ENCODE assay signal across 16 cellular contexts in the genomic region with DNA sequence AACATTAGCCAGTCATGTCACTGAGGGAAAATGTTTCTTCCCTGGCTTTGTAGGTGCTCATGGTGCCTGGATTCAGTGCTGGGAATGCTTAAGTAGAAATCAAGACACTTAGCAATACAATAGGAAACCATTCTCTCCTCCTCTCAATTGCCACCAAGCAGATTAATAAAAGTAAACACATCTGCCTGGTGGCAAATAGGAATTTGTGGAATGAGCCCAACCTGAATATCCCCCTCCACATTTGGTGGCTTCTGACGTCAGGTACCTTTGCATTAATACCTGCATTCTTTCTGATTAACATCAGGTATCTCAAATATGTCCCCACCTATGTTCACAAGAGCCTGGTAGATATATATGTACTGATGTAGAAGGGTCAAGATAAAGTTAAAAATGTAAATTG. TPM values are rescaled to one million over a fixed set of nuclear protein-coding genes. Genes with fewer than 3 reads are reported as not detected.
A peak's percentile ranks its signal among the peaks of the same experiment; 100 is the strongest.
DNase-seq lines count a peak whose midpoint lies in the region; ATAC-seq, FAIRE-seq and TF ChIP-seq lines count a peak whose summit lies in the region.
"Had no signal": no experiment of that assay in that cellular context is flagged by ENCODE, and none has a peak within 500 bp of the region (broad histone marks: within the 10 kb centered on the region; RNA-seq: fewer than 3 reads in every experiment).

No MANE protein-coding gene starts in this region.

- BruUV-seq in PC-3 (replicated peaks; lab: Mats Ljungman, UMichigan) = no TSS peak

- no peak for FAIRE-seq in kidney (lab: Jason Lieb, UNC)

- peak overlapping the region; percentile 2; the same call in 1 of the 2 replicates for H3K4me2 ChIP-seq in GM23338
- H3K4me2 ChIP-seq in PC-3 (ENCODE audit: low read length) = no peak overlapping the region
- H3K4me2 ChIP-seq: BLaER1 had no signal

- H3K36me3 ChIP-seq in GM23338 (ENCODE audit: insufficient read depth) (no peaks in the 10 kb centered on the region), PC-3 (ENCODE audit: low read depth, low read length) (no peaks in the 10 kb centered on the region), kidney (ENCODE audit: control insufficient read depth in 1 of 2, insufficient read depth in 2 of 2, low read length in 2 of 2) (peaks cover 4 to 5% of the 10 kb centered on the region in 2 donors)
- H3K36me3 ChIP-seq: BLaER1 had no signal

- no peaks in the 10 kb centered on the region for H3K27me3 ChIP-seq in GM23338 (ENCODE audit: insufficient read depth)
- no peaks in the 10 kb centered on the region for H3K27me3 ChIP-seq in PC-3 (ENCODE audit: low read length)
- H3K27me3 ChIP-seq: BLaER1 had no signal

- POLR2A ChIA-PET in PC-3 (lab: Charles Lee; ENCODE audit: unreplicated experiment) = no interaction called here

- no peaks in the 10 kb centered on the region for H3K9me3 ChIP-seq in PC-3 (ENCODE audit: low read length)
- H3K9me3 ChIP-seq in kidney (ENCODE audit: control insufficient read depth in 1 of 2, low read length in 2 of 2) = no peaks in the 10 kb centered on the region
- H3K9me3 ChIP-seq: BLaER1, Caco-2 had no signal

- no peaks in the 10 kb centered on the region for H3K79me2 ChIP-seq in GM23338 (replicated peaks; ENCODE audit: insufficient read depth)
- no peaks in the 10 kb centered on the region for H3K79me2 ChIP-seq in PC-3 (ENCODE audit: low read length)

- H3F3A ChIP-seq in GM23338 (replicated peaks; ENCODE audit: low read depth) (no peaks in the 10 kb centered on the region), PC-3 (ENCODE audit: low read length, unreplicated experiment) (no peaks in the 10 kb centered on the region)

- H3K27me3 Mint-ChIP-seq in GM23338 (ENCODE audit: insufficient read depth, low read depth, poor library complexity) = no peaks in the 10 kb centered on the region
- no peaks in the 10 kb centered on the region for H3K27me3 Mint-ChIP-seq in type B pancreatic cell
- H3K27me3 Mint-ChIP-seq in activated naive CD8-positive, alpha-beta T cell treated with anti-CD3 and anti-CD28 coated beads, Interleukin-2, amount 50 U/mL, for 24 hours = peaks cover 9% of the 10 kb centered on the region

- H3K36me3 Mint-ChIP-seq in GM23338 (ENCODE audit: low read depth) (peaks cover 5% of the 10 kb centered on the region; the same call in 2 of the 3 replicates), type B pancreatic cell (peaks cover 34% of the 10 kb centered on the region)
- H3K36me3 Mint-ChIP-seq in activated naive CD8-positive, alpha-beta T cell treated with anti-CD3 and anti-CD28 coated beads, Interleukin-2, amount 50 U/mL, for 24 hours (ENCODE audit: low read depth) = no peaks in the 10 kb centered on the region

- TF ChIP-seq CTCF in GM23338 (conservative IDR thresholded peaks at IDR 0.05; ENCODE audit: low read depth in 2 of 2) (no peak), PC-3 (conservative IDR thresholded peaks at IDR 0.05; ENCODE audit: low read depth, low read length) (no peak), type B pancreatic cell (conservative IDR thresholded peaks at IDR 0.05) (no peak), kidney (IDR thresholded peaks at IDR 0.05; ENCODE audit: borderline replicate concordance, extremely low read depth, insufficient read depth) (no peak)

- CTCF ChIA-PET in PC-3 (lab: Charles Lee) = no interaction called here

- ATAC-seq in GM23338 = no peak
- ATAC-seq in PC-3 = no peak
- ATAC-seq in activated naive CD8-positive, alpha-beta T cell treated with anti-CD3 and anti-CD28 coated beads, Interleukin-2, amount 50 U/mL, for 24 hours = no peak

- H4K20me1 ChIP-seq in GM23338 (replicated peaks; ENCODE audit: insufficient read depth) (no peaks in the 10 kb centered on the region), PC-3 (ENCODE audit: low read length) (no peaks in the 10 kb centered on the region)
- H4K20me1 ChIP-seq: BLaER1 had no signal

- H3K4me1 Mint-ChIP-seq in GM23338 (peaks cover 19% of the 10 kb centered on the region), type B pancreatic cell (ENCODE audit: unreplicated experiment) (peaks cover 6% of the 10 kb centered on the region)
- no peaks in the 10 kb centered on the region for H3K4me1 Mint-ChIP-seq in activated naive CD8-positive, alpha-beta T cell treated with anti-CD3 and anti-CD28 coated beads, Interleukin-2, amount 50 U/mL, for 24 hours
- H3K4me1 Mint-ChIP-seq: CD8-positive, alpha-beta memory T cell had no signal

- no peak overlapping the region for H2AFZ ChIP-seq in GM23338
- no peak overlapping the region for H2AFZ ChIP-seq in PC-3 (ENCODE audit: low read length)
- H2AFZ ChIP-seq: GM23248 had no signal

- no peak overlapping the region for H3K4me3 Mint-ChIP-seq in GM23338
- no peak overlapping the region for H3K4me3 Mint-ChIP-seq in type B pancreatic cell
- H3K4me3 Mint-ChIP-seq in activated naive CD8-positive, alpha-beta T cell treated with anti-CD3 and anti-CD28 coated beads, Interleukin-2, amount 50 U/mL, for 24 hours = no peak overlapping the region
- H3K4me3 Mint-ChIP-seq: CD8-positive, alpha-beta memory T cell had no signal

- DNase-seq in GM23338 (ENCODE audit: low spot score) (peak; percentile 18), PC-3 (peak; percentile 47), iPS DF 19.7 (ENCODE audit: low read depth, low spot score) (peak; percentile 7), type B pancreatic cell (ENCODE audit: extremely low spot score, unreplicated experiment) (no peak), kidney (no peak)
- no peak for DNase-seq in activated naive CD8-positive, alpha-beta T cell treated with anti-CD3 and anti-CD28 coated beads, Interleukin-2, amount 50 U/mL, for 24 hours
- DNase-seq in activated naive CD4-positive, alpha-beta T cell (lab: John Stamatoyannopoulos, UW) = no peak
- DNase-seq: 8988T; AML-193; CD8-positive, alpha-beta memory T cell; DMS53; GF-D8; GM23248; H9 had no signal

- H3K9me2 ChIP-seq in GM23338 (ENCODE audit: insufficient read depth) (0 out of 2 replicates have a peak, but pooled peaks cover 6% of the 10 kb centered on the region), PC-3 (replicated peaks; ENCODE audit: low read length) (no peaks in the 10 kb centered on the region)

- H3K4me1 ChIP-seq in GM23338 (ENCODE audit: insufficient read depth) (peaks cover 13% of the 10 kb centered on the region; the same call in 1 of the 2 replicates), PC-3 (ENCODE audit: insufficient read depth, low read length) (peaks cover 13% of the 10 kb centered on the region), kidney (ENCODE audit: control insufficient read depth in 1 of 2, insufficient read depth in 1 of 2, low read depth in 1 of 2, low read length in 2 of 2) (no peaks in the 10 kb centered on the region)
- H3K4me1 ChIP-seq: BLaER1 had no signal

- H3K9me3 Mint-ChIP-seq in GM23338 = no peaks in the 10 kb centered on the region
- H3K9me3 Mint-ChIP-seq in type B pancreatic cell = no peaks in the 10 kb centered on the region
- H3K9me3 Mint-ChIP-seq in activated naive CD8-positive, alpha-beta T cell treated with anti-CD3 and anti-CD28 coated beads, Interleukin-2, amount 50 U/mL, for 24 hours = no peaks in the 10 kb centered on the region
- H3K9me3 Mint-ChIP-seq: H9 had no signal

- intact Hi-C loops in PC-3 (cut with micrococcal nuclease) (no loop called here), kidney (cut with DNase I) (no loop called here)

- H3K27ac Mint-ChIP-seq in GM23338 = no peak overlapping the region
- peak overlapping the region; percentile 67 for H3K27ac Mint-ChIP-seq in type B pancreatic cell
- no peak overlapping the region for H3K27ac Mint-ChIP-seq in activated naive CD8-positive, alpha-beta T cell treated with anti-CD3 and anti-CD28 coated beads, Interleukin-2, amount 50 U/mL, for 24 hours
- H3K27ac Mint-ChIP-seq: CD8-positive, alpha-beta memory T cell had no signal

- H3K9ac ChIP-seq in PC-3 (ENCODE audit: low read length) (no peak overlapping the region), kidney (ENCODE audit: low read length in 2 of 2) (no peak overlapping the region)
- H3K9ac ChIP-seq: BLaER1, GM23248 had no signal

- H3K4me3 ChIP-seq in GM23338 (no peak overlapping the region), PC-3 (ENCODE audit: low read length) (no peak overlapping the region), kidney (ENCODE audit: low read length in 2 of 2) (no peak overlapping the region)
- H3K4me3 ChIP-seq: BLaER1, GM23248 had no signal

- H3K27ac ChIP-seq in GM23338 (ENCODE audit: low read depth) (0 out of 2 replicates have a peak overlapping the region, but pooled peaks have one; percentile 7), PC-3 (ENCODE audit: low read length) (no peak overlapping the region), kidney (ENCODE audit: low read depth in 2 of 2, low read length in 2 of 2) (no peak overlapping the region)
- H3K27ac ChIP-seq: BLaER1, GM23248 had no signal

TF ChIP-seq in GM23338, 12 proteins besides CTCF, POLR2A, EP300 and RAD21:
- peak; percentile 28; the same call in 1 of the 2 replicates for TF ChIP-seq NANOG (IDR thresholded peaks at IDR 0.05; ENCODE audit: borderline replicate concordance)
- no peak for TF ChIP-seq JUNB (IDR thresholded peaks at IDR 0.05; ENCODE audit: unreplicated experiment)
- no peak for TF ChIP-seq POLR2AphosphoS5 (IDR thresholded peaks at IDR 0.05; ENCODE audit: low read depth)
- TF ChIP-seq EZH2 (IDR thresholded peaks at IDR 0.05; ENCODE audit: low read depth, unreplicated experiment) = no peak
- no peak for TF ChIP-seq ZNF331 (CRISPR knock-in tag; IDR thresholded peaks at IDR 0.05; ENCODE audit: low read depth)
- no peak for TF ChIP-seq ZNF114 (CRISPR knock-in tag; IDR thresholded peaks at IDR 0.05)

RNA-seq across cellular contexts. Expression of gene PPP2R3A, which starts 42.7 kb away (rescaled TPM):
- 15.2 and 15.4 TPM in 2 replicates for total RNA-seq in GM23338 (2014; rRNA removed; shearing (Covaris generic))
- 4.5 and 6.4 TPM in 2 replicates for polyA plus RNA-seq in GM23338 (2016; fragmentation: Nextera tagmentation; extraction: Ambion mirVana)
- total RNA-seq in PC-3 (2014; rRNA removed) = 9.4 and 12.3 TPM in 2 replicates
- total RNA-seq in type B pancreatic cell (ENCODE audit: low replicate concordance) = 8.6 and 16.5 TPM in 2 replicates
- total RNA-seq in kidney = 71.9 TPM
- polyA plus RNA-seq in kidney (ENCODE audit: insufficient read depth, low read depth, low replicate concordance) = 16.6 TPM

Comparison
In these comparisons a context has a peak if more than half of its experiments do, and no peak if none do; other contexts are left out.
1. DNase-seq: peak in GM23338 (single experiment), PC-3 (single experiment) and iPS DF 19.7 (single experiment); none in type B pancreatic cell (single experiment), kidney (single experiment), activated naive CD8-positive, alpha-beta T cell treated with anti-CD3 and anti-CD28 coated beads, Interleukin-2, amount 50 U/mL, for 24 hours (single experiment) and activated naive CD4-positive, alpha-beta T cell (0 of 4).